In genomic region chr10:96395931-96396877, GRCh38 we compare ENCODE assay signal across 1 cellular context.
TF ChIP-seq lines count a peak whose summit lies in the region.

No MANE protein-coding gene starts in this region.

TF ChIP-seq in HepG2, 621 proteins besides CTCF, POLR2A, EP300 and RAD21 (continued from another document):
- TF ChIP-seq ZBTB4 (CRISPR knock-in tag; IDR thresholded peaks at IDR 0.05; ENCODE audit: borderline replicate concordance) (no peak), SKIL (CRISPR knock-in tag; IDR thresholded peaks at IDR 0.05; ENCODE audit: borderline replicate concordance) (no peak)
